Comparison of ENCODE assay signal across 20 cellular contexts in the genomic region with DNA sequence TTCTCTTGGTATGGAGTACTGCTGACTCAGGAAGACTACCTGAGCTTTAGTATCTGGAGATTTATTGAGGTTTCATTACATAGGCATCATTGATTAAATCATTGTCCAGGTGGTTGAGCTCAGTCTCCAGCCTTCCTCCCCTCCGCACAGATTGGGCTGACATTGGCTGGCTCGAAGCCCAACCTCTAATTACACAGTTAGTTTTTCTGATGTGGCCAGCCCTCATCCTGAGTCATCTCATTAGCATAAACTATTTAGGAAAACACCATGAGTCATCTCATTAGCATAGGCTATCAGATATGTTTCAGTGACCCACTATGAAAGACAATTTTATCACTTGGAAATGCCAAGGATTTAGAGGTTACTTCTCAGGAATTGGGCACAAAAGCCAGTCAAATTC.
DNase-seq lines count a peak whose midpoint lies in the region; ATAC-seq, FAIRE-seq and TF ChIP-seq lines count a peak whose summit lies in the region.
"Had no signal": no experiment of that assay in that cellular context is flagged by ENCODE, and none has a peak within 500 bp of the region (broad histone marks: within the 10 kb centered on the region; RNA-seq: fewer than 3 reads in every experiment).

No MANE protein-coding gene starts in this region.

- no peaks in the 10 kb centered on the region for H3K9me1 ChIP-seq in keratinocyte (ENCODE audit: control insufficient read depth, extremely low read depth, insufficient read depth, low read length)

- no peaks in the 10 kb centered on the region for H3K79me2 ChIP-seq in keratinocyte (ENCODE audit: control insufficient read depth, insufficient read depth, low read length)

- TF ChIP-seq POLR2A in tibial nerve (IDR thresholded peaks at IDR 0.05), result no peak

- H3K4me2 ChIP-seq in keratinocyte (ENCODE audit: control insufficient read depth, extremely low read depth, insufficient read depth, low read depth, low read length), result no peak overlapping the region

- no peak overlapping the region for H3K9ac ChIP-seq in keratinocyte (ENCODE audit: control insufficient read depth, extremely low read depth, insufficient read depth, low read length)

- no peak for TF ChIP-seq CTCF in astrocyte of the spinal cord (IDR thresholded peaks at IDR 0.05; ENCODE audit: low read depth, low read length)
- TF ChIP-seq CTCF in keratinocyte (optimal IDR thresholded peaks at IDR 0.05 in 1 of 3, IDR thresholded peaks at IDR 0.05 in 1 of 3, conservative IDR thresholded peaks at IDR 0.05 in 1 of 3; ENCODE audit: extremely low read depth in 1 of 3, insufficient read depth in 2 of 3, low read length in 3 of 3), result no peak
- no peak for TF ChIP-seq CTCF in tibial nerve (IDR thresholded peaks at IDR 0.05)

- DNase-seq in ELF-1 (ENCODE audit: low read depth, low spot score), result peak; percentile 9
- DNase-seq in HT1080 (ENCODE audit: low read depth), result peak; percentile 32
- peak; percentile 81 for DNase-seq in astrocyte of the spinal cord (ENCODE audit: low read depth, low spot score)
- DNase-seq in keratinocyte (ENCODE audit: low read depth, low spot score), result peak; percentile 4
- DNase-seq in tibial nerve (ENCODE audit: low spot score in 2 of 2), result no peak
- no peak for DNase-seq in NCI-H1048 (lab: John Stamatoyannopoulos, UW)
- DNase-seq: activated CD4-positive, alpha-beta T cell treated with anti-CD3 and anti-CD28 coated beads, Interleukin-2, amount 10 ng/mL, durations not matched to agents 7 days and 5 days; activated T-cell treated with anti-CD3 and anti-CD28 coated beads, Interleukin-2, amount 50 U/mL, for 24 hours; amniotic stem cell; colonic mucosa; heart right ventricle; KG1; kidney glomerular epithelial cell; mucosa of descending colon; NCI-H1417; thyroid gland had no signal

- no peaks in the 10 kb centered on the region for H4K20me1 ChIP-seq in keratinocyte (ENCODE audit: control insufficient read depth, extremely low read depth, insufficient read depth, low read length)

- WGBS in tibial nerve, 2 donors, result 68 to 83% methylated on average over 2 of the region's 2 CpGs

- FAIRE-seq in keratinocyte (lab: Jason Lieb, UNC), result no peak
- FAIRE-seq: endothelial cell of umbilical vein had no signal

- dilution Hi-C loops in keratinocyte (cut with MboI; ENCODE audit: extremely low pct_ligation_motif_present, low sequenced_read_pairs), result no loop called here

- no peak overlapping the region for H2AFZ ChIP-seq in keratinocyte (ENCODE audit: control insufficient read depth, low read length)

- H3K4me3 ChIP-seq in astrocyte of the spinal cord (ENCODE audit: low read depth, low read length) (no peak overlapping the region), keratinocyte (ENCODE audit: control insufficient read depth in 2 of 3, extremely low read depth in 1 of 3, insufficient read depth in 2 of 3, low read depth in 1 of 3, low read length in 3 of 3) (no peak overlapping the region), tibial nerve (no peak overlapping the region)
- H3K4me3 ChIP-seq: colonic mucosa, heart right ventricle, mucosa of descending colon, thyroid gland had no signal

- in situ Hi-C loops in astrocyte of the spinal cord (cut with HindIII; ENCODE audit: low sequenced_read_pairs), result no loop called here

- TF ChIP-seq EP300 in tibial nerve (IDR thresholded peaks at IDR 0.05), result no peak

- H3K4me1 ChIP-seq in keratinocyte (ENCODE audit: control insufficient read depth, extremely low read depth, insufficient read depth, low read length), result peaks cover 23% of the 10 kb centered on the region
- H3K4me1 ChIP-seq in tibial nerve, result no peaks in the 10 kb centered on the region
- H3K4me1 ChIP-seq: colonic mucosa, heart right ventricle, thyroid gland had no signal

- no peak overlapping the region for H3K27ac ChIP-seq in keratinocyte (ENCODE audit: control insufficient read depth, insufficient read depth, low read length)
- H3K27ac ChIP-seq in tibial nerve, result no peak overlapping the region
- H3K27ac ChIP-seq: C4-2B, colonic mucosa, heart right ventricle, thyroid gland had no signal

- H3K9me3 ChIP-seq in keratinocyte (ENCODE audit: control insufficient read depth, low read depth, low read length) (no peaks in the 10 kb centered on the region), tibial nerve (peaks cover 0 to 3% (median under 1%) of the 10 kb centered on the region in 4 donors)
- H3K9me3 ChIP-seq: colonic mucosa, mucosa of descending colon, thyroid gland had no signal

- H3K27me3 ChIP-seq in keratinocyte (ENCODE audit: control insufficient read depth, extremely low read depth, insufficient read depth, low read length) (no peaks in the 10 kb centered on the region), tibial nerve (no peaks in the 10 kb centered on the region)
- H3K27me3 ChIP-seq: colonic mucosa, heart right ventricle, thyroid gland had no signal

- no peak for ATAC-seq in HG03175 (IDR thresholded peaks at IDR 0.05; ENCODE audit: unreplicated experiment)
- ATAC-seq: heart right ventricle, mucosa of descending colon, sciatic nerve had no signal

- H3K36me3 ChIP-seq in keratinocyte (ENCODE audit: control insufficient read depth in 2 of 2, extremely low read depth in 1 of 2, insufficient read depth in 2 of 2, low read length in 2 of 2) (no peaks in the 10 kb centered on the region), tibial nerve (no peaks in the 10 kb centered on the region)
- H3K36me3 ChIP-seq: colonic mucosa, heart right ventricle, thyroid gland had no signal

Comparison
In these comparisons a context has a peak if more than half of its experiments do, and no peak if none do; other contexts are left out.
1. DNase-seq: peak in ELF-1 (single experiment), HT1080 (single experiment), astrocyte of the spinal cord (single experiment) and keratinocyte (single experiment); none in tibial nerve (0 of 2) and NCI-H1048 (single experiment).